ENCODE assay signal across 26 cellular contexts in the genomic region with DNA sequence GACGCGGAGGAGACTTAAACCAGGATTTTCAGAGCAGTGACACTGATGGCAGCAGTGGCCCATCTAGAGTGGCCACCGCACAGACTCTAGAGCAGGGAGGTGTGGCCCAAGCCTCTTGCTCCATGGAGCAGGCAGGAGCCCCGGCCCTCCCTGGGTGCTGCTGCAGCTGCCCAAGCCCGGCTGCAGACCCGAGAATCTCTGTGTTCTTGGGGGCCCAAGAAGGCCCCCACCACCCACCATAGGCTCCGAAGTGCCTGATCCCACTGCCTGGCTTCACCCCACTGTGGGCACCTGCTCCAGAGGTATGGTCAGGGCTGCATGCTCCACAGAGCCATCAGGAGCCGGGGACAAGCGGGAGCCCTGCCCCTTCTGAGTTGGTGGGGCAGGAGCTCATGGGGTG. TPM values are rescaled to one million over a fixed set of nuclear protein-coding genes. Genes with fewer than 3 reads are reported as not detected.
DNase-seq lines count a peak whose midpoint lies in the region; ATAC-seq, FAIRE-seq and TF ChIP-seq lines count a peak whose summit lies in the region.
"Had no signal": no experiment of that assay in that cellular context is flagged by ENCODE, and none has a peak within 500 bp of the region (broad histone marks: within the 10 kb centered on the region; RNA-seq: fewer than 3 reads in every experiment).

No MANE protein-coding gene starts in this region.

- DNase-seq in A549 (ENCODE audit: low read depth in 1 of 2, low spot score in 1 of 2) = no peak
- peak; percentile 68 for DNase-seq in chondrocyte (ENCODE audit: low spot score)
- no peak for DNase-seq in stimulated activated effector memory CD8-positive, alpha-beta T cell treated with anti-CD3 and anti-CD28 coated beads, Interleukin-12 subunit alpha, Interleukin-12 subunit beta, amount 100 ng/mL, for 72 hours (ENCODE audit: low spot score in 2 of 2)
- DNase-seq in aorta = peak in 1 of 2 donors; percentile 69
- no peak for DNase-seq in erythroblast (lab: John Stamatoyannopoulos, UW)
- DNase-seq in activated naive CD4-positive, alpha-beta T cell (lab: John Stamatoyannopoulos, UW) = no peak
- DNase-seq: ACHN; C1 segment of cervical spinal cord; CD4-positive, alpha-beta memory T cell; CD4-positive, CD25-positive, alpha-beta regulatory T cell; CD8-positive, alpha-beta memory T cell; COR-L47; DMS 273 treated with DMSO at 0.1 percent for 48 hours; DMS153; DMS53; DMS79; DND-41; EL; GDM1 had no signal

- intact Hi-C loops in aorta (cut with DNase I) = no loop called here

- H3K27me3 Mint-ChIP-seq in chondrocyte (ENCODE audit: low read depth) = no peaks in the 10 kb centered on the region
- H3K27me3 Mint-ChIP-seq: CD4-positive, alpha-beta memory T cell; CD4-positive, CD25-positive, alpha-beta regulatory T cell had no signal

- H3K27me3 ChIP-seq in aorta (ENCODE audit: control insufficient read depth in 1 of 2, insufficient read depth in 2 of 2, low read length in 1 of 2) = no peaks in the 10 kb centered on the region
- H3K27me3 ChIP-seq: BE2C, BLaER1 had no signal

- TF ChIP-seq POLR2A in A549 (IDR thresholded peaks at IDR 0.05; ENCODE audit: low read length) (no peak), erythroblast (IDR thresholded peaks at IDR 0.05; ENCODE audit: low read length) (no peak)

- FAIRE-seq in A549 (lab: Jason Lieb, UNC) = no peak
- FAIRE-seq: GM12878, GM12892 had no signal

- H3K4me3 Mint-ChIP-seq in chondrocyte (ENCODE audit: unreplicated experiment) = no peak overlapping the region
- H3K4me3 Mint-ChIP-seq in stimulated activated effector memory CD8-positive, alpha-beta T cell treated with anti-CD3 and anti-CD28 coated beads, Interleukin-12 subunit alpha, Interleukin-12 subunit beta, amount 100 ng/mL, for 72 hours = no peak overlapping the region
- H3K4me3 Mint-ChIP-seq: CD14-positive monocyte; CD4-positive, alpha-beta memory T cell; CD4-positive, CD25-positive, alpha-beta regulatory T cell; CD8-positive, alpha-beta memory T cell had no signal

- H3K27ac ChIP-seq in A549 = no peak overlapping the region
- H3K27ac ChIP-seq in aorta (ENCODE audit: low read depth in 1 of 2, low read length in 2 of 2) = no peak overlapping the region
- H3K27ac ChIP-seq: 22Rv1, BLaER1 had no signal

- no peaks in the 10 kb centered on the region for H3K9me3 Mint-ChIP-seq in chondrocyte (ENCODE audit: low read depth)
- no peaks in the 10 kb centered on the region for H3K9me3 Mint-ChIP-seq in stimulated activated effector memory CD8-positive, alpha-beta T cell treated with anti-CD3 and anti-CD28 coated beads, Interleukin-12 subunit alpha, Interleukin-12 subunit beta, amount 100 ng/mL, for 72 hours
- H3K9me3 Mint-ChIP-seq: CD14-positive monocyte; CD4-positive, alpha-beta memory T cell; CD8-positive, alpha-beta memory T cell had no signal

- WGBS in A549 (ENCODE audit: missing lambda C conversion rate) = 94% methylated on average over 9 of the region's 9 CpGs
- WGBS in aorta, 2 donors = 89 to 94% methylated on average over 9 of the region's 9 CpGs

- no peak for TF ChIP-seq RAD21 in A549 (conservative IDR thresholded peaks at IDR 0.05 in 1 of 2, IDR thresholded peaks at IDR 0.05 in 1 of 2)

- H3K4me2 ChIP-seq in A549 = no peak overlapping the region
- H3K4me2 ChIP-seq: BLaER1 had no signal

- CTCF ChIA-PET in A549 (lab: Yijun Ruan, JAX) = interaction anchor here (1.2 to 2.1 kb wide), 4 partner anchors 10 to 40 kb away, joined by 4 to 9 read pairs (median 6); no protein-coding TSS in a partner anchor

- TF ChIP-seq CTCF in A549 (IDR thresholded peaks at IDR 0.05) = no peak
- no peak for TF ChIP-seq CTCF in chondrocyte (IDR thresholded peaks at IDR 0.05)

- H3K4me3 ChIP-seq in A549 = no peak overlapping the region
- no peak overlapping the region for H3K4me3 ChIP-seq in aorta (ENCODE audit: low read length in 2 of 2)
- H3K4me3 ChIP-seq: BLaER1, GM12878 had no signal

- peaks cover 2 to 5% of the 10 kb centered on the region in 2 donors for H3K36me3 ChIP-seq in aorta (ENCODE audit: control insufficient read depth in 1 of 2, insufficient read depth in 2 of 2, low read length in 1 of 2)
- H3K36me3 ChIP-seq: BE2C had no signal

- H3K9me3 ChIP-seq in A549 (no peaks in the 10 kb centered on the region), aorta (ENCODE audit: control insufficient read depth, low read length) (no peaks in the 10 kb centered on the region)
- H3K9me3 ChIP-seq: BE2C had no signal

- H3K27ac Mint-ChIP-seq in chondrocyte (ENCODE audit: unreplicated experiment) = no peak overlapping the region
- H3K27ac Mint-ChIP-seq in stimulated activated effector memory CD8-positive, alpha-beta T cell treated with anti-CD3 and anti-CD28 coated beads, Interleukin-12 subunit alpha, Interleukin-12 subunit beta, amount 100 ng/mL, for 72 hours = no peak overlapping the region
- H3K27ac Mint-ChIP-seq: CD4-positive, alpha-beta memory T cell; CD4-positive, CD25-positive, alpha-beta regulatory T cell; CD8-positive, alpha-beta memory T cell had no signal

- POLR2A ChIA-PET in A549 (lab: Yijun Ruan, JAX) = no interaction called here

- ATAC-seq in A549 = peak; percentile 42 to 45; a peak in 4 of 6 replicates
- ATAC-seq in stimulated activated effector memory CD8-positive, alpha-beta T cell treated with anti-CD3 and anti-CD28 coated beads, Interleukin-12 subunit alpha, Interleukin-12 subunit beta, amount 100 ng/mL, for 72 hours = peak; percentile 13
- ATAC-seq in aorta (ENCODE audit: low FRiP score) = peak; percentile 11
- ATAC-seq in HG03025 (IDR thresholded peaks at IDR 0.05; ENCODE audit: low FRiP score, unreplicated experiment) = no peak
- ATAC-seq: GM12878 had no signal

- H3K36me3 Mint-ChIP-seq in chondrocyte (ENCODE audit: low read depth) = peaks cover 29% of the 10 kb centered on the region
- H3K36me3 Mint-ChIP-seq in stimulated activated effector memory CD8-positive, alpha-beta T cell treated with anti-CD3 and anti-CD28 coated beads, Interleukin-12 subunit alpha, Interleukin-12 subunit beta, amount 100 ng/mL, for 72 hours = peaks cover 30% of the 10 kb centered on the region

- H3K4me1 Mint-ChIP-seq in chondrocyte (ENCODE audit: low read depth) = no peaks in the 10 kb centered on the region
- peaks cover 8% of the 10 kb centered on the region for H3K4me1 Mint-ChIP-seq in stimulated activated effector memory CD8-positive, alpha-beta T cell treated with anti-CD3 and anti-CD28 coated beads, Interleukin-12 subunit alpha, Interleukin-12 subunit beta, amount 100 ng/mL, for 72 hours
- H3K4me1 Mint-ChIP-seq: CD14-positive monocyte; CD4-positive, alpha-beta memory T cell; CD4-positive, CD25-positive, alpha-beta regulatory T cell; CD8-positive, alpha-beta memory T cell had no signal

- no peak for TF ChIP-seq EP300 in A549 (IDR thresholded peaks at IDR 0.05)

- H3K4me1 ChIP-seq in A549 (no peaks in the 10 kb centered on the region), aorta (ENCODE audit: control insufficient read depth in 1 of 2, insufficient read depth in 2 of 2, low read length in 2 of 2) (no peaks in the 10 kb centered on the region)
- H3K4me1 ChIP-seq: BE2C had no signal

TF ChIP-seq in A549, 52 proteins besides CTCF, POLR2A, EP300 and RAD21 (continues in another document):
- no peak for TF ChIP-seq RARB (CRISPR knock-in tag; IDR thresholded peaks at IDR 0.05)
- TF ChIP-seq CHD4 (IDR thresholded peaks at IDR 0.05; ENCODE audit: borderline replicate concordance) = no peak
- TF ChIP-seq NR3C1 (IDR thresholded peaks at IDR 0.05) = no peak
- TF ChIP-seq, protein P1, sequence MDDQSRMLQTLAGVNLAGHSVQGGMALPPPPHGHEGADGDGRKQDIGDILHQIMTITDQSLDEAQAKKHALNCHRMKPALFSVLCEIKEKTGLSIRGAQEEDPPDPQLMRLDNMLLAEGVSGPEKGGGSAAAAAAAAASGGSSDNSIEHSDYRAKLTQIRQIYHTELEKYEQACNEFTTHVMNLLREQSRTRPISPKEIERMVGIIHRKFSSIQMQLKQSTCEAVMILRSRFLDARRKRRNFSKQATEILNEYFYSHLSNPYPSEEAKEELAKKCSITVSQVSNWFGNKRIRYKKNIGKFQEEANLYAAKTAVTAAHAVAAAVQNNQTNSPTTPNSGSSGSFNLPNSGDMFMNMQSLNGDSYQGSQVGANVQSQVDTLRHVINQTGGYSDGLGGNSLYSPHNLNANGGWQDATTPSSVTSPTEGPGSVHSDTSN (IDR thresholded peaks at IDR 0.05) = no peak
- no peak for TF ChIP-seq HOXA7 (CRISPR knock-in tag; IDR thresholded peaks at IDR 0.05)
- TF ChIP-seq HOXB13 (CRISPR knock-in tag; IDR thresholded peaks at IDR 0.05; ENCODE audit: low read depth) = no peak
- TF ChIP-seq PHF8 (IDR thresholded peaks at IDR 0.05; ENCODE audit: borderline replicate concordance, low read depth) = no peak
- no peak for TF ChIP-seq EHMT2 (IDR thresholded peaks at IDR 0.05; ENCODE audit: low read depth)
- no peak for TF ChIP-seq GATA3 (IDR thresholded peaks at IDR 0.05; ENCODE audit: borderline replicate concordance)
- TF ChIP-seq, protein P2, sequence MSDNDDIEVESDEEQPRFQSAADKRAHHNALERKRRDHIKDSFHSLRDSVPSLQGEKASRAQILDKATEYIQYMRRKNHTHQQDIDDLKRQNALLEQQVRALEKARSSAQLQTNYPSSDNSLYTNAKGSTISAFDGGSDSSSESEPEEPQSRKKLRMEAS (IDR thresholded peaks at IDR 0.05) = no peak
- no peak for TF ChIP-seq FOSL2 (IDR thresholded peaks at IDR 0.05)
- no peak for TF ChIP-seq FOSL2 (CRISPR knock-in tag; IDR thresholded peaks at IDR 0.05)
- TF ChIP-seq CBX2 (IDR thresholded peaks at IDR 0.05; ENCODE audit: borderline replicate concordance, low read depth) = no peak
- TF ChIP-seq HDAC2 (IDR thresholded peaks at IDR 0.05) = no peak

RNA-seq across cellular contexts. Expression of a gene that starts 36.1 kb away (rescaled TPM):
- 31.5 and 45.3 TPM in 2 replicates for polyA plus RNA-seq in A549 (2011; rRNA removed)
- 41.5 and 44.3 TPM in 2 replicates for polyA plus RNA-seq in A549 (2012; cell fraction: cytosol; rRNA removed)
- 50.8 and 61.9 TPM in 2 replicates for polyA plus RNA-seq in A549 (2012; cell fraction: nucleus; rRNA removed)
- polyA plus RNA-seq in A549 (2017; fragmentation: RNase III; extraction: RNeasy Plus Mini Kit Qiagen cat#74134 plus additional on column Dnase treatment) = 38.4 to 42.2 TPM (median 41.3 TPM) in 3 replicates
- 65.3 and 74.0 TPM in 2 replicates for polyA minus RNA-seq in A549 (2011; rRNA and poly(A)+ RNA removed)
- total RNA-seq in chondrocyte = 28.7 to 31.8 TPM (median 29.8 TPM) in 3 replicates
- 10 to 100 TPM; 13.7 to 22.6 TPM for total RNA-seq in aorta
- polyA plus RNA-seq in aorta = 10 to 100 TPM in 1 of 2 donors, 1 to 10 TPM in 1; 4.4 to 18.3 TPM

RNA-seq across cellular contexts. Expression of a gene that starts 36.4 kb away (rescaled TPM):
- polyA plus RNA-seq in A549 (2011; rRNA removed) (14.4 and 15.9 TPM in 2 replicates), A549 (2017; fragmentation: RNase III; extraction: RNeasy Plus Mini Kit Qiagen cat#74134 plus additional on column Dnase treatment) (14.2 to 15.1 TPM (median 15.0 TPM) in 3 replicates), aorta (1 to 10 TPM in 1 of 2 donors, not detected in 1; 1.6 TPM)
- polyA plus RNA-seq in A549 (2012; cell fraction: cytosol; rRNA removed) = 13.1 and 15.9 TPM in 2 replicates
- 4.0 and 4.4 TPM in 2 replicates for polyA plus RNA-seq in A549 (2012; cell fraction: nucleus; rRNA removed)
- polyA minus RNA-seq in A549 (2011; rRNA and poly(A)+ RNA removed) = 10.1 and 14.6 TPM in 2 replicates
- total RNA-seq in chondrocyte (3.2 to 5.4 TPM (median 5.1 TPM) in 3 replicates), aorta (1 to 10 TPM; 1.0 to 1.8 TPM)
